In genomic region chr2:29023188-29023587, GRCh38 we compare ENCODE assay signal across 3 cellular contexts.
A peak's percentile ranks its signal among the peaks of the same experiment; 100 is the strongest.
TF ChIP-seq lines count a peak whose summit lies in the region.

No MANE protein-coding gene starts in this region.

TF ChIP-seq in HepG2, 621 proteins besides CTCF, POLR2A, EP300 and RAD21:
- TF ChIP-seq, protein P1, sequence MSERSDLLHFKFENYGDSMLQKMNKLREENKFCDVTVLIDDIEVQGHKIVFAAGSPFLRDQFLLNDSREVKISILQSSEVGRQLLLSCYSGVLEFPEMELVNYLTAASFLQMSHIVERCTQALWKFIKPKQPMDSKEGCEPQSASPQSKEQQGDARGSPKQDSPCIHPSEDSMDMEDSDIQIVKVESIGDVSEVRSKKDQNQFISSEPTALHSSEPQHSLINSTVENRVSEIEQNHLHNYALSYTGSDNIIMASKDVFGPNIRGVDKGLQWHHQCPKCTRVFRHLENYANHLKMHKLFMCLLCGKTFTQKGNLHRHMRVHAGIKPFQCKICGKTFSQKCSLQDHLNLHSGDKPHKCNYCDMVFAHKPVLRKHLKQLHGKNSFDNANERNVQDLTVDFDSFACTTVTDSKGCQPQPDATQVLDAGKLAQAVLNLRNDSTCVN (CRISPR knock-in tag; IDR thresholded peaks at IDR 0.05; ENCODE audit: borderline replicate concordance), result no peak
- TF ChIP-seq ZNF629 (CRISPR knock-in tag; conservative IDR thresholded peaks at IDR 0.05), result peak; percentile 89

TF ChIP-seq in Ishikawa, 13 proteins besides CTCF, POLR2A, EP300 and RAD21:
- peak; percentile 4; the same call in 1 of the 2 replicates for TF ChIP-seq YY1 (IDR thresholded peaks at IDR 0.05; ENCODE audit: low read depth)
- no peak for TF ChIP-seq EGR1 (IDR thresholded peaks at IDR 0.05)

TF ChIP-seq in H1, 55 proteins besides CTCF, POLR2A, EP300 and RAD21:
- TF ChIP-seq TAF1 (IDR thresholded peaks at IDR 0.05; ENCODE audit: low read depth, low read length) (no peak), KDM1A (IDR thresholded peaks at IDR 0.05; ENCODE audit: borderline replicate concordance, low read length) (peak; percentile 38; the same call in 1 of the 2 replicates)
